ENCODE assay signal across 12 cellular contexts in genomic region chrX:155745792-155746191, GRCh38.
DNase-seq lines count a peak whose midpoint lies in the region; ATAC-seq, FAIRE-seq and TF ChIP-seq lines count a peak whose summit lies in the region.
"Had no signal": no experiment of that assay in that cellular context is flagged by ENCODE, and none has a peak within 500 bp of the region (broad histone marks: within the 10 kb centered on the region; RNA-seq: fewer than 3 reads in every experiment).

No MANE protein-coding gene starts in this region.

- no peak for TF ChIP-seq RAD21 in K562 (CRISPR knock-in tag; conservative IDR thresholded peaks at IDR 0.05 in 1 of 2, IDR thresholded peaks at IDR 0.05 in 1 of 2)

- 0 out of 2 replicates have a peak overlapping the region, but pooled peaks have one; percentile 5 for H3K4me2 ChIP-seq in K562 (ENCODE audit: insufficient read depth, low read length)

- in situ Hi-C loops in HAP-1 (cut with MboI; ENCODE audit: low sequenced_read_pairs), result no loop called here
- in situ Hi-C loops in K562 (cut with MboI), result no loop called here

- no TSS peak for BruUV-seq in K562 (replicated peaks; lab: Mats Ljungman, UMichigan)

- FAIRE-seq in K562 (lab: Jason Lieb, UNC), result peak; percentile 96
- FAIRE-seq: G401.6 had no signal

- H3K27ac ChIP-seq in K562 (ENCODE audit: extremely low read depth, low read depth, low read length) (peak overlapping the region; percentile 50; the same call in 2 of the 3 replicates), tibial nerve (no peak overlapping the region)
- H3K27ac ChIP-seq: lower lobe of right lung, spleen had no signal

- peak overlapping the region; percentile 67; the same call in 1 of the 2 replicates for H2AFZ ChIP-seq in K562 (ENCODE audit: low read depth, low read length)

- H3K27me3 ChIP-seq in HAP-1 (ENCODE audit: low read depth) (no peaks in the 10 kb centered on the region), K562 (ENCODE audit: control insufficient read depth in 2 of 2, insufficient read depth in 2 of 2, low read length in 2 of 2) (no peaks in the 10 kb centered on the region), tibial nerve (no peaks in the 10 kb centered on the region)
- H3K27me3 ChIP-seq: spleen had no signal

- CTCF ChIA-PET in K562 (lab: Yijun Ruan, JAX; ENCODE audit: low intra/inter-chr PET ratio), result no interaction called here

- H3K9me3 ChIP-seq in HAP-1 (no peaks in the 10 kb centered on the region), K562 (replicated peaks; ENCODE audit: control insufficient read depth, insufficient read depth, low read depth, low read length) (no peaks in the 10 kb centered on the region), tibial nerve (peaks cover 0 to 14% (median 0%) of the 10 kb centered on the region in 4 donors)
- H3K9me3 ChIP-seq: lower lobe of right lung had no signal

- H3K4me3 ChIP-seq in HAP-1 (no peak overlapping the region), K562 (no peak overlapping the region), tibial nerve (no peak overlapping the region)
- H3K4me3 ChIP-seq: lower lobe of right lung, spleen had no signal

- 0% methylated on average over 2 of the region's 2 CpGs for WGBS in K562 (ENCODE audit: insufficient coverage, low coverage, missing lambda C conversion rate)
- WGBS in tibial nerve, 2 donors, result 32 to 42% methylated on average over 2 of the region's 2 CpGs

- no peaks in the 10 kb centered on the region for H4K20me1 ChIP-seq in K562 (replicated peaks; ENCODE audit: control insufficient read depth, insufficient read depth, low read length)

- POLR2A ChIA-PET in K562 (lab: Yijun Ruan, JAX), result no interaction called here

- no peak for TF ChIP-seq POLR2A in K562 (conservative IDR thresholded peaks at IDR 0.05)
- TF ChIP-seq POLR2A in tibial nerve (IDR thresholded peaks at IDR 0.05), result no peak

- peak; percentile 93 for ATAC-seq in K562
- no peak for ATAC-seq in HG03521 (IDR thresholded peaks at IDR 0.05; ENCODE audit: unreplicated experiment)
- ATAC-seq: lower lobe of right lung; stimulated activated naive CD8-positive, alpha-beta T cell treated with anti-CD3 and anti-CD28 coated beads, Interleukin-15, Interleukin-2, amounts not matched to agents 100 U/mL and 50 U/mL, for 24 hours had no signal

- TF ChIP-seq CTCF in K562 (IDR thresholded peaks at IDR 0.05 in 2 of 3, conservative IDR thresholded peaks at IDR 0.05 in 1 of 3; ENCODE audit: insufficient read depth in 2 of 3, low read depth in 1 of 3, low read length in 3 of 3) (no peak), tibial nerve (IDR thresholded peaks at IDR 0.05) (no peak), GM10266 (IDR thresholded peaks at IDR 0.05; ENCODE audit: control insufficient read depth, insufficient read depth, low read depth, missing control alignments) (no peak)

- H3K4me1 ChIP-seq in HAP-1 (no peaks in the 10 kb centered on the region), K562 (replicated peaks in 1 of 2; ENCODE audit: control insufficient read depth in 2 of 2, insufficient read depth in 2 of 2, low read length in 2 of 2) (peaks cover 0 to 10% of the 10 kb centered on the region in 2 experiments; a peak in 3 of 5 replicates), tibial nerve (no peaks in the 10 kb centered on the region)

- H3K36me3 ChIP-seq in HAP-1 (replicated peaks), result no peaks in the 10 kb centered on the region
- H3K36me3 ChIP-seq in K562 (ENCODE audit: control insufficient read depth, insufficient read depth, low read length), result no peaks in the 10 kb centered on the region
- no peaks in the 10 kb centered on the region for H3K36me3 ChIP-seq in tibial nerve
- H3K36me3 ChIP-seq: lower lobe of right lung, spleen had no signal

- peak; percentile 65 to 67 for DNase-seq in HAP-1 (ENCODE audit: low spot score in 2 of 2)
- peak; percentile 58 for DNase-seq in NCI-H2107 (lab: John Stamatoyannopoulos, UW)
- peak in 3 of 4 experiments; percentile 11 to 87 (median 56) for DNase-seq in K562 (ENCODE audit: extremely low read depth in 1 of 4, low spot score in 3 of 4)
- DNase-seq in medulla oblongata (ENCODE audit: extremely low spot score), result peak; percentile 23
- DNase-seq in tibial nerve (ENCODE audit: low spot score in 2 of 2), result no peak
- no peak for DNase-seq in GM10266 (ENCODE audit: extremely low spot score)
- no peak for DNase-seq in NCI-H1694 (lab: John Stamatoyannopoulos, UW)
- DNase-seq: lower lobe of right lung; spleen; stimulated activated naive CD8-positive, alpha-beta T cell treated with anti-CD3 and anti-CD28 coated beads, Interleukin-15, Interleukin-2, amounts not matched to agents 100 U/mL and 50 U/mL, for 24 hours had no signal

- peak overlapping the region in 1 of 2 experiments; percentile 40; a peak in 1 of 4 replicates for H3K9ac ChIP-seq in K562 (ENCODE audit: insufficient read depth in 1 of 2, low read depth in 2 of 2, low read length in 2 of 2)

- TF ChIP-seq EP300 in K562 (IDR thresholded peaks at IDR 0.05; ENCODE audit: low read length) (no peak), tibial nerve (IDR thresholded peaks at IDR 0.05) (no peak)

- intact Hi-C loops in K562 (cut with micrococcal nuclease), result no loop called here

- no peaks in the 10 kb centered on the region for H3K79me2 ChIP-seq in K562 (ENCODE audit: control insufficient read depth, insufficient read depth, low read length)

- H3K9me1 ChIP-seq in K562 (ENCODE audit: control insufficient read depth, insufficient read depth, low read length), result no peaks in the 10 kb centered on the region

TF ChIP-seq in K562, 482 proteins besides CTCF, POLR2A, EP300 and RAD21:
- TF ChIP-seq FOXM1 (IDR thresholded peaks at IDR 0.05; ENCODE audit: low read depth) (peak; percentile 58), FOXM1 (CRISPR knock-in tag; IDR thresholded peaks at IDR 0.05; ENCODE audit: low read depth) (no peak), MAFK (IDR thresholded peaks at IDR 0.05; ENCODE audit: low read length) (peak; percentile 77), NFE2 (IDR thresholded peaks at IDR 0.05; ENCODE audit: low read depth) (peak; percentile 98), SMAD1 (IDR thresholded peaks at IDR 0.05; ENCODE audit: low read depth, low read length, partially characterized antibody) (peak; percentile 31), HOMEZ (CRISPR knock-in tag; IDR thresholded peaks at IDR 0.05) (no peak), NFIC (IDR thresholded peaks at IDR 0.05) (peak; percentile 96), CHAMP1 (IDR thresholded peaks at IDR 0.05) (peak; percentile 40; the same call in 1 of the 2 replicates), SMARCA4 (IDR thresholded peaks at IDR 0.05) (0 out of 2 replicates have a peak, but pooled peaks have one; percentile 24), C11orf30 (IDR thresholded peaks at IDR 0.05; ENCODE audit: low read depth) (peak; percentile 85), MAFG (tag; conservative IDR thresholded peaks at IDR 0.05) (peak; percentile 52; the same call in 1 of the 2 replicates), ZNF316 (IDR thresholded peaks at IDR 0.05) (peak; percentile 69), MAFF (IDR thresholded peaks at IDR 0.05; ENCODE audit: low read length) (peak; percentile 78), MYBL2 (IDR thresholded peaks at IDR 0.05; ENCODE audit: low read depth) (peak; percentile 80), MYBL2 (CRISPR knock-in tag; IDR thresholded peaks at IDR 0.05; ENCODE audit: borderline replicate concordance) (no peak), ATF1 (CRISPR knock-in tag; IDR thresholded peaks at IDR 0.05) (no peak), ATF1 (tag; IDR thresholded peaks at IDR 0.05) (0 out of 2 replicates have a peak, but pooled peaks have one; percentile 10), TOE1 (IDR thresholded peaks at IDR 0.05; ENCODE audit: borderline replicate concordance) (no peak), TOE1 (CRISPR knock-in tag; IDR thresholded peaks at IDR 0.05; ENCODE audit: borderline replicate concordance, low read depth) (no peak), THRAP3 (IDR thresholded peaks at IDR 0.05; ENCODE audit: borderline replicate concordance) (no peak)

Comparison
In these comparisons a context has a peak if more than half of its experiments do, and no peak if none do; other contexts are left out.
1. DNase-seq: peak in HAP-1 (2 of 2), NCI-H2107 (single experiment), K562 (3 of 4) and medulla oblongata (single experiment); none in tibial nerve (0 of 2), GM10266 (single experiment) and NCI-H1694 (single experiment).